22 cellular contexts compared by ENCODE assay signal in genomic region chr15:67981118-67981685, GRCh38.
A peak's percentile ranks its signal among the peaks of the same experiment; 100 is the strongest.
DNase-seq lines count a peak whose midpoint lies in the region; ATAC-seq, FAIRE-seq and TF ChIP-seq lines count a peak whose summit lies in the region.
"Had no signal": no experiment of that assay in that cellular context is flagged by ENCODE, and none has a peak within 500 bp of the region (broad histone marks: within the 10 kb centered on the region; RNA-seq: fewer than 3 reads in every experiment).

No MANE protein-coding gene starts in this region.

- ATAC-seq in GM23338 (peak; percentile 79), K562 (no peak), GM19328 (IDR thresholded peaks at IDR 0.05; ENCODE audit: unreplicated experiment) (no peak), HG03097 (IDR thresholded peaks at IDR 0.05; ENCODE audit: low FRiP score, unreplicated experiment) (no peak)
- ATAC-seq: CD8-positive, alpha-beta T cell had no signal

- no peaks in the 10 kb centered on the region for H3K9me1 ChIP-seq in K562 (ENCODE audit: control insufficient read depth, insufficient read depth, low read length)

- no peak overlapping the region for H3K4me3 Mint-ChIP-seq in GM23338
- H3K4me3 Mint-ChIP-seq: B cell; CD8-positive, alpha-beta T cell had no signal

- H3K4me2 ChIP-seq in GM23338 (peak overlapping the region; percentile 32; the same call in 1 of the 2 replicates), K562 (ENCODE audit: insufficient read depth, low read length) (no peak overlapping the region), mesendoderm (ENCODE audit: low read length) (no peak overlapping the region)
- H3K4me2 ChIP-seq: KMS-11 had no signal

- H3K56ac ChIP-seq in mesendoderm (ENCODE audit: low read length), result no peak overlapping the region

- BruUV-seq in K562 (replicated peaks; lab: Mats Ljungman, UMichigan), result no TSS peak

- no peak for TF ChIP-seq CTCF in GM23338 (conservative IDR thresholded peaks at IDR 0.05; ENCODE audit: low read depth in 2 of 2)
- no peak for TF ChIP-seq CTCF in K562 (IDR thresholded peaks at IDR 0.05 in 2 of 3, conservative IDR thresholded peaks at IDR 0.05 in 1 of 3; ENCODE audit: insufficient read depth in 2 of 3, low read depth in 1 of 3, low read length in 3 of 3)

- peaks cover 3% of the 10 kb centered on the region; the same call in 2 of the 3 replicates for H3K9me3 Mint-ChIP-seq in GM23338
- H3K9me3 Mint-ChIP-seq: CD8-positive, alpha-beta T cell had no signal

- intact Hi-C loops in K562 (cut with micrococcal nuclease), result no loop called here

- no peak for TF ChIP-seq EP300 in K562 (IDR thresholded peaks at IDR 0.05; ENCODE audit: low read length)

- peaks cover 4% of the 10 kb centered on the region; the same call in 2 of the 3 replicates for H3K4me1 Mint-ChIP-seq in GM23338
- H3K4me1 Mint-ChIP-seq: B cell had no signal

- H3K79me2 ChIP-seq in GM23338 (replicated peaks; ENCODE audit: insufficient read depth) (no peaks in the 10 kb centered on the region), K562 (ENCODE audit: control insufficient read depth, insufficient read depth, low read length) (no peaks in the 10 kb centered on the region), mesendoderm (ENCODE audit: control insufficient read depth, insufficient read depth, low read length) (no peaks in the 10 kb centered on the region)

- POLR2A ChIA-PET in K562 (lab: Yijun Ruan, JAX), result no interaction called here

- TF ChIP-seq POLR2A in K562 (conservative IDR thresholded peaks at IDR 0.05), result no peak

- peaks cover 3% of the 10 kb centered on the region; the same call in 2 of the 3 replicates for H3K36me3 Mint-ChIP-seq in GM23338 (ENCODE audit: low read depth)
- H3K36me3 Mint-ChIP-seq: CD8-positive, alpha-beta T cell had no signal

- H3K27me3 ChIP-seq in GM23338 (ENCODE audit: insufficient read depth) (no peaks in the 10 kb centered on the region), K562 (ENCODE audit: control insufficient read depth in 2 of 2, insufficient read depth in 2 of 2, low read length in 2 of 2) (no peaks in the 10 kb centered on the region), mesendoderm (ENCODE audit: insufficient read depth, low read length, poor library complexity) (no peaks in the 10 kb centered on the region)

- no peak overlapping the region for H2BK15ac ChIP-seq in mesendoderm (replicated peaks; ENCODE audit: low read depth)

- DNase-seq in GM23338 (ENCODE audit: low spot score), result peak; percentile 16
- peak; percentile 85 for DNase-seq in NCI-H2171 treated with DMSO at 0.1 percent for 48 hours (lab: John Stamatoyannopoulos, UW)
- DNase-seq in K562 (ENCODE audit: extremely low read depth in 1 of 4, low spot score in 3 of 4), result no peak
- peak; percentile 75 for DNase-seq in mesendoderm
- no peak for DNase-seq in SKM-1 (lab: John Stamatoyannopoulos, UW; ENCODE audit: unreplicated experiment)
- DNase-seq: Caco-2; CD8-positive, alpha-beta T cell; IMR-90; MM.1S; NCI-H1694; NCI-H2029 treated with DMSO at 0.1 percent for 48 hours; NCI-H226; NCI-H510A; NCI-H774; SHP77 had no signal

- H2BK5ac ChIP-seq in mesendoderm (ENCODE audit: low read length), result no peak overlapping the region

- no peaks in the 10 kb centered on the region for H4K20me1 ChIP-seq in GM23338 (replicated peaks; ENCODE audit: insufficient read depth)
- H4K20me1 ChIP-seq in K562 (replicated peaks; ENCODE audit: control insufficient read depth, insufficient read depth, low read length), result no peaks in the 10 kb centered on the region

- no peaks in the 10 kb centered on the region for H3F3A ChIP-seq in GM23338 (replicated peaks; ENCODE audit: low read depth)

- H3K27me3 Mint-ChIP-seq in GM23338 (ENCODE audit: insufficient read depth, low read depth, poor library complexity), result peaks cover 2% of the 10 kb centered on the region

- CTCF ChIA-PET in K562 (lab: Yijun Ruan, JAX; ENCODE audit: low intra/inter-chr PET ratio), result no interaction called here

- no peak overlapping the region for H3K9ac ChIP-seq in K562 (ENCODE audit: insufficient read depth in 1 of 2, low read depth in 2 of 2, low read length in 2 of 2)
- H3K9ac ChIP-seq in mesendoderm (ENCODE audit: low read length), result no peak overlapping the region
- H3K9ac ChIP-seq: KMS-11 had no signal

- H3K36me3 ChIP-seq in GM23338 (ENCODE audit: insufficient read depth), result no peaks in the 10 kb centered on the region
- H3K36me3 ChIP-seq in K562 (ENCODE audit: control insufficient read depth, insufficient read depth, low read length), result no peaks in the 10 kb centered on the region
- no peaks in the 10 kb centered on the region for H3K36me3 ChIP-seq in mesendoderm (ENCODE audit: control insufficient read depth, insufficient read depth, low read length)

- no peak overlapping the region for H4K5ac ChIP-seq in mesendoderm (ENCODE audit: low read length)

- H3K4ac ChIP-seq in mesendoderm (ENCODE audit: low read depth, low read length), result no peak overlapping the region

- no peak overlapping the region for H4K8ac ChIP-seq in mesendoderm (ENCODE audit: low read depth, low read length)

- H2BK120ac ChIP-seq in mesendoderm (ENCODE audit: low read depth, low read length), result no peak overlapping the region

- no peak overlapping the region for H2AK5ac ChIP-seq in mesendoderm (ENCODE audit: low read length)

- H3K4me3 ChIP-seq in GM23338, result no peak overlapping the region
- no peak overlapping the region for H3K4me3 ChIP-seq in K562
- H3K4me3 ChIP-seq in mesendoderm (ENCODE audit: low read length), result no peak overlapping the region

- no peak overlapping the region for H3K23ac ChIP-seq in mesendoderm (ENCODE audit: low read length)

- no peak for TF ChIP-seq RAD21 in K562 (CRISPR knock-in tag; conservative IDR thresholded peaks at IDR 0.05 in 1 of 2, IDR thresholded peaks at IDR 0.05 in 1 of 2)

- H2AFZ ChIP-seq in GM23338 (peak overlapping the region; percentile 56; the same call in 1 of the 2 replicates), K562 (ENCODE audit: low read depth, low read length) (no peak overlapping the region)

- no peak overlapping the region for H3K27ac ChIP-seq in GM23338 (ENCODE audit: low read depth)
- no peak overlapping the region for H3K27ac ChIP-seq in K562 (ENCODE audit: extremely low read depth, low read depth, low read length)
- no peak overlapping the region for H3K27ac ChIP-seq in mesendoderm (ENCODE audit: low read depth, low read length)
- H3K27ac ChIP-seq: C4-2B, KMS-11, RWPE1 had no signal

- H3K4me1 ChIP-seq in GM23338 (ENCODE audit: insufficient read depth), result no peaks in the 10 kb centered on the region
- H3K4me1 ChIP-seq in K562 (replicated peaks in 1 of 2; ENCODE audit: control insufficient read depth in 2 of 2, insufficient read depth in 2 of 2, low read length in 2 of 2), result no peaks in the 10 kb centered on the region; a peak in 1 of 5 replicates
- peaks cover 2% of the 10 kb centered on the region for H3K4me1 ChIP-seq in mesendoderm (ENCODE audit: control insufficient read depth, low read depth, low read length)
- H3K4me1 ChIP-seq: Caco-2 had no signal

- H3K9me2 ChIP-seq in GM23338 (ENCODE audit: insufficient read depth), result no peaks in the 10 kb centered on the region

- H3K79me1 ChIP-seq in mesendoderm (ENCODE audit: low read length), result no peaks in the 10 kb centered on the region

- H3K9me3 ChIP-seq in K562 (replicated peaks; ENCODE audit: control insufficient read depth, insufficient read depth, low read depth, low read length), result no peaks in the 10 kb centered on the region

- in situ Hi-C loops in K562 (cut with MboI), result no loop called here

- no peak overlapping the region for H3K27ac Mint-ChIP-seq in GM23338
- H3K27ac Mint-ChIP-seq: B cell; CD8-positive, alpha-beta T cell had no signal

- H3K18ac ChIP-seq in mesendoderm (ENCODE audit: low read length), result no peak overlapping the region

- 2% methylated on average over 3 of the region's 3 CpGs for WGBS in K562 (ENCODE audit: insufficient coverage, low coverage, missing lambda C conversion rate)
- no CpG with 5 or more reads among the region's 3 CpGs for WGBS in mesendoderm (ENCODE audit: extremely low coverage, insufficient coverage, low lambda C conversion rate)

- no peak for FAIRE-seq in K562 (lab: Jason Lieb, UNC)
- FAIRE-seq: H54 had no signal

TF ChIP-seq in GM23338, 12 proteins besides CTCF, POLR2A, EP300 and RAD21 (continues in another document):
- TF ChIP-seq ZNF331 (CRISPR knock-in tag; IDR thresholded peaks at IDR 0.05; ENCODE audit: low read depth) (no peak), STAT1 (IDR thresholded peaks at IDR 0.05; ENCODE audit: unreplicated experiment) (no peak)

TF ChIP-seq in K562, 482 proteins besides CTCF, POLR2A, EP300 and RAD21 (continues in another document):
- TF ChIP-seq, protein P1, sequence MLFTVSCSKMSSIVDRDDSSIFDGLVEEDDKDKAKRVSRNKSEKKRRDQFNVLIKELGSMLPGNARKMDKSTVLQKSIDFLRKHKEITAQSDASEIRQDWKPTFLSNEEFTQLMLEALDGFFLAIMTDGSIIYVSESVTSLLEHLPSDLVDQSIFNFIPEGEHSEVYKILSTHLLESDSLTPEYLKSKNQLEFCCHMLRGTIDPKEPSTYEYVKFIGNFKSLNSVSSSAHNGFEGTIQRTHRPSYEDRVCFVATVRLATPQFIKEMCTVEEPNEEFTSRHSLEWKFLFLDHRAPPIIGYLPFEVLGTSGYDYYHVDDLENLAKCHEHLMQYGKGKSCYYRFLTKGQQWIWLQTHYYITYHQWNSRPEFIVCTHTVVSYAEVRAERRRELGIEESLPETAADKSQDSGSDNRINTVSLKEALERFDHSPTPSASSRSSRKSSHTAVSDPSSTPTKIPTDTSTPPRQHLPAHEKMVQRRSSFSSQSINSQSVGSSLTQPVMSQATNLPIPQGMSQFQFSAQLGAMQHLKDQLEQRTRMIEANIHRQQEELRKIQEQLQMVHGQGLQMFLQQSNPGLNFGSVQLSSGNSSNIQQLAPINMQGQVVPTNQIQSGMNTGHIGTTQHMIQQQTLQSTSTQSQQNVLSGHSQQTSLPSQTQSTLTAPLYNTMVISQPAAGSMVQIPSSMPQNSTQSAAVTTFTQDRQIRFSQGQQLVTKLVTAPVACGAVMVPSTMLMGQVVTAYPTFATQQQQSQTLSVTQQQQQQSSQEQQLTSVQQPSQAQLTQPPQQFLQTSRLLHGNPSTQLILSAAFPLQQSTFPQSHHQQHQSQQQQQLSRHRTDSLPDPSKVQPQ (CRISPR knock-in tag; IDR thresholded peaks at IDR 0.05; ENCODE audit: borderline replicate concordance), result no peak
- peak; percentile 95 for TF ChIP-seq ZFP36 (IDR thresholded peaks at IDR 0.05; ENCODE audit: low read depth, low read length, partially characterized antibody)
- 0 out of 2 replicates have a peak, but pooled peaks have one; percentile 18 for TF ChIP-seq BCOR (IDR thresholded peaks at IDR 0.05)
- no peak for TF ChIP-seq HINFP (tag; conservative IDR thresholded peaks at IDR 0.05; ENCODE audit: low read depth)

Comparison
In these comparisons a context has a peak if more than half of its experiments do, and no peak if none do; other contexts are left out.
1. DNase-seq: peak in GM23338 (single experiment), NCI-H2171 treated with DMSO at 0.1 percent for 48 hours (single experiment) and mesendoderm (single experiment); none in K562 (0 of 4) and SKM-1 (single experiment).